15 cellular contexts compared by ENCODE assay signal in genomic region chr21:28083350-28083749, GRCh38.
DNase-seq lines count a peak whose midpoint lies in the region; ATAC-seq and TF ChIP-seq lines count a peak whose summit lies in the region.
"Had no signal": no experiment of that assay in that cellular context is flagged by ENCODE, and none has a peak within 500 bp of the region (broad histone marks: within the 10 kb centered on the region; RNA-seq: fewer than 3 reads in every experiment).

No MANE protein-coding gene starts in this region.

- no peak overlapping the region for H3K27ac ChIP-seq in PC-3 (ENCODE audit: low read length)
- no peak overlapping the region for H3K27ac ChIP-seq in foreskin keratinocyte
- no peak overlapping the region for H3K27ac ChIP-seq in lower lobe of right lung
- H3K27ac ChIP-seq: HL-60 had no signal

- H2AFZ ChIP-seq in PC-3 (ENCODE audit: low read length) = no peak overlapping the region

- H3K4me3 ChIP-seq in BE2C (ENCODE audit: low read depth, low read length) (no peak overlapping the region), PC-3 (ENCODE audit: low read length) (no peak overlapping the region), retinal pigment epithelial cell (ENCODE audit: low read length) (no peak overlapping the region), lower lobe of right lung (no peak overlapping the region)

- TF ChIP-seq POLR2A in GM18505 (IDR thresholded peaks at IDR 0.05; ENCODE audit: borderline replicate concordance, extremely low read depth, insufficient read depth, insufficient read length) = no peak

- H3K79me2 ChIP-seq in PC-3 (ENCODE audit: low read length) = no peaks in the 10 kb centered on the region

- H3K36me3 ChIP-seq in BE2C = no peaks in the 10 kb centered on the region
- H3K36me3 ChIP-seq in PC-3 (ENCODE audit: low read depth, low read length) = no peaks in the 10 kb centered on the region
- H3K36me3 ChIP-seq in lower lobe of right lung = no peaks in the 10 kb centered on the region

- CTCF ChIA-PET in PC-3 (lab: Charles Lee) = no interaction called here

- H3K4me1 ChIP-seq in BE2C (peaks cover 12% of the 10 kb centered on the region; the same call in 1 of the 2 replicates), PC-3 (ENCODE audit: insufficient read depth, low read length) (no peaks in the 10 kb centered on the region), foreskin keratinocyte (no peaks in the 10 kb centered on the region), lower lobe of right lung (no peaks in the 10 kb centered on the region)

- BruUV-seq in PC-3 (replicated peaks; lab: Mats Ljungman, UMichigan) = no TSS peak

- intact Hi-C loops in PC-3 (cut with micrococcal nuclease) = no loop called here
- intact Hi-C loops in lower lobe of right lung (cut with DNase I) = no loop called here

- no peak overlapping the region for H3K4me2 ChIP-seq in PC-3 (ENCODE audit: low read length)

- no peak for ATAC-seq in PC-3
- no peak for ATAC-seq in foreskin keratinocyte
- no peak for ATAC-seq in GM18505 (IDR thresholded peaks at IDR 0.05; ENCODE audit: unreplicated experiment)
- ATAC-seq in lower lobe of right lung = no peak
- ATAC-seq: HCT116 had no signal

- no peak for DNase-seq in BE2C
- no peak for DNase-seq in PC-3
- DNase-seq in foreskin keratinocyte = no peak
- no peak for DNase-seq in retinal pigment epithelial cell (ENCODE audit: low read depth)
- DNase-seq in lower lobe of right lung = no peak
- no peak for DNase-seq in NCI-H748 (lab: John Stamatoyannopoulos, UW; ENCODE audit: unreplicated experiment)
- DNase-seq: ACHN; CD4-positive, alpha-beta memory T cell; DMS153; DMS79; GDM1; HFFc6 had no signal

- no peaks in the 10 kb centered on the region for H3F3A ChIP-seq in PC-3 (ENCODE audit: low read length, unreplicated experiment)

- TF ChIP-seq CTCF in BE2C (IDR thresholded peaks at IDR 0.05; ENCODE audit: low read depth, low read length) = 0 out of 2 replicates have a peak, but pooled peaks have one; percentile 15
- peak; percentile 18; the same call in 1 of the 2 replicates for TF ChIP-seq CTCF in PC-3 (conservative IDR thresholded peaks at IDR 0.05; ENCODE audit: low read depth, low read length)
- TF ChIP-seq CTCF in foreskin keratinocyte (conservative IDR thresholded peaks at IDR 0.05) = peak; percentile 21
- TF ChIP-seq CTCF in retinal pigment epithelial cell (conservative IDR thresholded peaks at IDR 0.05; ENCODE audit: low read depth, low read length) = peak; percentile 15
- TF ChIP-seq CTCF in lower lobe of right lung (IDR thresholded peaks at IDR 0.05) = no peak

- H3K9ac ChIP-seq in PC-3 (ENCODE audit: low read length) = no peak overlapping the region

- no peaks in the 10 kb centered on the region for H4K20me1 ChIP-seq in PC-3 (ENCODE audit: low read length)

- H3K27me3 ChIP-seq in BE2C (no peaks in the 10 kb centered on the region), PC-3 (ENCODE audit: low read length) (no peaks in the 10 kb centered on the region), foreskin keratinocyte (no peaks in the 10 kb centered on the region), lower lobe of right lung (ENCODE audit: low read depth) (no peaks in the 10 kb centered on the region)

- H3K9me2 ChIP-seq in PC-3 (replicated peaks; ENCODE audit: low read length) = no peaks in the 10 kb centered on the region

- POLR2A ChIA-PET in PC-3 (lab: Charles Lee; ENCODE audit: unreplicated experiment) = no interaction called here

- H3K9me3 ChIP-seq in BE2C = no peaks in the 10 kb centered on the region
- H3K9me3 ChIP-seq in PC-3 (ENCODE audit: low read length) = no peaks in the 10 kb centered on the region
- no peaks in the 10 kb centered on the region for H3K9me3 ChIP-seq in lower lobe of right lung
